Comparison of ENCODE assay signal across 1 cellular context in genomic region chr17:44308320-44308818, GRCh38.
TF ChIP-seq lines count a peak whose summit lies in the region.

RUNDC3A (plus strand) TSS chr17:44308601; CDS start chr17:44308833, 232 bp downstream.

TF ChIP-seq in HepG2, 621 proteins besides CTCF, POLR2A, EP300 and RAD21 (continued from another document and continues in another):
- TF ChIP-seq, protein P1, sequence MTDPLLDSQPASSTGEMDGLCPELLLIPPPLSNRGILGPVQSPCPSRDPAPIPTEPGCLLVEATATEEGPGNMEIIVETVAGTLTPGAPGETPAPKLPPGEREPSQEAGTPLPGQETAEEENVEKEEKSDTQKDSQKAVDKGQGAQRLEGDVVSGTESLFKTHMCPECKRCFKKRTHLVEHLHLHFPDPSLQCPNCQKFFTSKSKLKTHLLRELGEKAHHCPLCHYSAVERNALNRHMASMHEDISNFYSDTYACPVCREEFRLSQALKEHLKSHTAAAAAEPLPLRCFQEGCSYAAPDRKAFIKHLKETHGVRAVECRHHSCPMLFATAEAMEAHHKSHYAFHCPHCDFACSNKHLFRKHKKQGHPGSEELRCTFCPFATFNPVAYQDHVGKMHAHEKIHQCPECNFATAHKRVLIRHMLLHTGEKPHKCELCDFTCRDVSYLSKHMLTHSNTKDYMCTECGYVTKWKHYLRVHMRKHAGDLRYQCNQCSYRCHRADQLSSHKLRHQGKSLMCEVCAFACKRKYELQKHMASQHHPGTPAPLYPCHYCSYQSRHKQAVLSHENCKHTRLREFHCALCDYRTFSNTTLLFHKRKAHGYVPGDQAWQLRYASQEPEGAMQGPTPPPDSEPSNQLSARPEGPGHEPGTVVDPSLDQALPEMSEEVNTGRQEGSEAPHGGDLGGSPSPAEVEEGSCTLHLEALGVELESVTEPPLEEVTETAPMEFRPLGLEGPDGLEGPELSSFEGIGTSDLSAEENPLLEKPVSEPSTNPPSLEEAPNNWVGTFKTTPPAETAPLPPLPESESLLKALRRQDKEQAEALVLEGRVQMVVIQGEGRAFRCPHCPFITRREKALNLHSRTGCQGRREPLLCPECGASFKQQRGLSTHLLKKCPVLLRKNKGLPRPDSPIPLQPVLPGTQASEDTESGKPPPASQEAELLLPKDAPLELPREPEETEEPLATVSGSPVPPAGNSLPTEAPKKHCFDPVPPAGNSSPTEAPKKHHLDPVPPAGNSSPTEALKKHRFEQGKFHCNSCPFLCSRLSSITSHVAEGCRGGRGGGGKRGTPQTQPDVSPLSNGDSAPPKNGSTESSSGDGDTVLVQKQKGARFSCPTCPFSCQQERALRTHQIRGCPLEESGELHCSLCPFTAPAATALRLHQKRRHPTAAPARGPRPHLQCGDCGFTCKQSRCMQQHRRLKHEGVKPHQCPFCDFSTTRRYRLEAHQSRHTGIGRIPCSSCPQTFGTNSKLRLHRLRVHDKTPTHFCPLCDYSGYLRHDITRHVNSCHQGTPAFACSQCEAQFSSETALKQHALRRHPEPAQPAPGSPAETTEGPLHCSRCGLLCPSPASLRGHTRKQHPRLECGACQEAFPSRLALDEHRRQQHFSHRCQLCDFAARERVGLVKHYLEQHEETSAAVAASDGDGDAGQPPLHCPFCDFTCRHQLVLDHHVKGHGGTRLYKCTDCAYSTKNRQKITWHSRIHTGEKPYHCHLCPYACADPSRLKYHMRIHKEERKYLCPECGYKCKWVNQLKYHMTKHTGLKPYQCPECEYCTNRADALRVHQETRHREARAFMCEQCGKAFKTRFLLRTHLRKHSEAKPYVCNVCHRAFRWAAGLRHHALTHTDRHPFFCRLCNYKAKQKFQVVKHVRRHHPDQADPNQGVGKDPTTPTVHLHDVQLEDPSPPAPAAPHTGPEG (CRISPR knock-in tag; IDR thresholded peaks at IDR 0.05) = 0 out of 2 replicates have a peak, but pooled peaks have one; percentile 75
- no peak for TF ChIP-seq ZNF703 (CRISPR knock-in tag; IDR thresholded peaks at IDR 0.05; ENCODE audit: borderline replicate concordance)
- TF ChIP-seq CREM (IDR thresholded peaks at IDR 0.05) = peak; percentile 75
- peak; percentile 46; the same call in 1 of the 2 replicates for TF ChIP-seq CREM (CRISPR knock-in tag; IDR thresholded peaks at IDR 0.05)
- TF ChIP-seq ZBTB49 (CRISPR knock-in tag; IDR thresholded peaks at IDR 0.05; ENCODE audit: borderline replicate concordance) = peak; percentile 69; the same call in 1 of the 2 replicates
- no peak for TF ChIP-seq ZNF646 (CRISPR knock-in tag; IDR thresholded peaks at IDR 0.05)
- no peak for TF ChIP-seq AGO2 (optimal IDR thresholded peaks at IDR 0.05; ENCODE audit: low read depth, low read length)
- no peak for TF ChIP-seq SP1 (IDR thresholded peaks at IDR 0.05)
- TF ChIP-seq SP1 (CRISPR knock-in tag; IDR thresholded peaks at IDR 0.05) = peak; percentile 83
- peak; percentile 71 for TF ChIP-seq NFYB (CRISPR knock-in tag; IDR thresholded peaks at IDR 0.05)
- TF ChIP-seq ELF1 (CRISPR knock-in tag; IDR thresholded peaks at IDR 0.05) = no peak
- TF ChIP-seq, protein P2, sequence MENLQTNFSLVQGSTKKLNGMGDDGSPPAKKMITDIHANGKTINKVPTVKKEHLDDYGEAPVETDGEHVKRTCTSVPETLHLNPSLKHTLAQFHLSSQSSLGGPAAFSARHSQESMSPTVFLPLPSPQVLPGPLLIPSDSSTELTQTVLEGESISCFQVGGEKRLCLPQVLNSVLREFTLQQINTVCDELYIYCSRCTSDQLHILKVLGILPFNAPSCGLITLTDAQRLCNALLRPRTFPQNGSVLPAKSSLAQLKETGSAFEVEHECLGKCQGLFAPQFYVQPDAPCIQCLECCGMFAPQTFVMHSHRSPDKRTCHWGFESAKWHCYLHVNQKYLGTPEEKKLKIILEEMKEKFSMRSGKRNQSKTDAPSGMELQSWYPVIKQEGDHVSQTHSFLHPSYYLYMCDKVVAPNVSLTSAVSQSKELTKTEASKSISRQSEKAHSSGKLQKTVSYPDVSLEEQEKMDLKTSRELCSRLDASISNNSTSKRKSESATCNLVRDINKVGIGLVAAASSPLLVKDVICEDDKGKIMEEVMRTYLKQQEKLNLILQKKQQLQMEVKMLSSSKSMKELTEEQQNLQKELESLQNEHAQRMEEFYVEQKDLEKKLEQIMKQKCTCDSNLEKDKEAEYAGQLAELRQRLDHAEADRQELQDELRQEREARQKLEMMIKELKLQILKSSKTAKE (CRISPR knock-in tag; IDR thresholded peaks at IDR 0.05; ENCODE audit: borderline replicate concordance) = no peak
- peak; percentile 63 for TF ChIP-seq ISL2 (CRISPR knock-in tag; IDR thresholded peaks at IDR 0.05)
- TF ChIP-seq ZNF660 (CRISPR knock-in tag; IDR thresholded peaks at IDR 0.05; ENCODE audit: borderline replicate concordance, low read depth) = no peak
- TF ChIP-seq, protein P3, sequence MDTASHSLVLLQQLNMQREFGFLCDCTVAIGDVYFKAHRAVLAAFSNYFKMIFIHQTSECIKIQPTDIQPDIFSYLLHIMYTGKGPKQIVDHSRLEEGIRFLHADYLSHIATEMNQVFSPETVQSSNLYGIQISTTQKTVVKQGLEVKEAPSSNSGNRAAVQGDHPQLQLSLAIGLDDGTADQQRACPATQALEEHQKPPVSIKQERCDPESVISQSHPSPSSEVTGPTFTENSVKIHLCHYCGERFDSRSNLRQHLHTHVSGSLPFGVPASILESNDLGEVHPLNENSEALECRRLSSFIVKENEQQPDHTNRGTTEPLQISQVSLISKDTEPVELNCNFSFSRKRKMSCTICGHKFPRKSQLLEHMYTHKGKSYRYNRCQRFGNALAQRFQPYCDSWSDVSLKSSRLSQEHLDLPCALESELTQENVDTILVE (CRISPR knock-in tag; IDR thresholded peaks at IDR 0.05) = peak; percentile 71
- no peak for TF ChIP-seq ZNF674 (CRISPR knock-in tag; IDR thresholded peaks at IDR 0.05; ENCODE audit: low read depth)
- TF ChIP-seq ZBTB21 (CRISPR knock-in tag; IDR thresholded peaks at IDR 0.05) = peak; percentile 70; the same call in 1 of the 2 replicates
- TF ChIP-seq MEIS1 (CRISPR knock-in tag; IDR thresholded peaks at IDR 0.05; ENCODE audit: borderline replicate concordance) = no peak
- peak; percentile 81; the same call in 1 of the 2 replicates for TF ChIP-seq MLXIP (CRISPR knock-in tag; IDR thresholded peaks at IDR 0.05; ENCODE audit: borderline replicate concordance)
- no peak for TF ChIP-seq SNAPC2 (CRISPR knock-in tag; IDR thresholded peaks at IDR 0.05)
- TF ChIP-seq KMT2A (CRISPR knock-in tag; IDR thresholded peaks at IDR 0.05) = no peak
- no peak for TF ChIP-seq THAP8 (CRISPR knock-in tag; IDR thresholded peaks at IDR 0.05; ENCODE audit: borderline replicate concordance)
- peak; percentile 37 for TF ChIP-seq TEAD3 (CRISPR knock-in tag; optimal IDR thresholded peaks at IDR 0.05; ENCODE audit: borderline replicate concordance)
- TF ChIP-seq, protein P4, sequence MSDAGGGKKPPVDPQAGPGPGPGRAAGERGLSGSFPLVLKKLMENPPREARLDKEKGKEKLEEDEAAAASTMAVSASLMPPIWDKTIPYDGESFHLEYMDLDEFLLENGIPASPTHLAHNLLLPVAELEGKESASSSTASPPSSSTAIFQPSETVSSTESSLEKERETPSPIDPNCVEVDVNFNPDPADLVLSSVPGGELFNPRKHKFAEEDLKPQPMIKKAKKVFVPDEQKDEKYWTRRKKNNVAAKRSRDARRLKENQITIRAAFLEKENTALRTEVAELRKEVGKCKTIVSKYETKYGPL (CRISPR knock-in tag; IDR thresholded peaks at IDR 0.05) = 0 out of 2 replicates have a peak, but pooled peaks have one; percentile 40
- TF ChIP-seq ZZZ3 (CRISPR knock-in tag; IDR thresholded peaks at IDR 0.05; ENCODE audit: borderline replicate concordance) = no peak
- TF ChIP-seq ZFP37 (CRISPR knock-in tag; IDR thresholded peaks at IDR 0.05; ENCODE audit: borderline replicate concordance) = peak; percentile 89; the same call in 1 of the 2 replicates
- no peak for TF ChIP-seq ZNF224 (CRISPR knock-in tag; IDR thresholded peaks at IDR 0.05)
- 0 out of 2 replicates have a peak, but pooled peaks have one; percentile 18 for TF ChIP-seq ELF3 (CRISPR knock-in tag; IDR thresholded peaks at IDR 0.05)
- TF ChIP-seq ELF4 (CRISPR knock-in tag; IDR thresholded peaks at IDR 0.05; ENCODE audit: borderline replicate concordance) = no peak
- TF ChIP-seq, protein P5, sequence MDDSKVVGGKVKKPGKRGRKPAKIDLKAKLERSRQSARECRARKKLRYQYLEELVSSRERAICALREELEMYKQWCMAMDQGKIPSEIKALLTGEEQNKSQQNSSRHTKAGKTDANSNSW (CRISPR knock-in tag; IDR thresholded peaks at IDR 0.05; ENCODE audit: borderline replicate concordance) = no peak; the same call in 1 of the 2 replicates
